9 cellular contexts compared by ENCODE assay signal in genomic region chr22:23278883-23279675, GRCh38.
DNase-seq lines count a peak whose midpoint lies in the region; ATAC-seq and TF ChIP-seq lines count a peak whose summit lies in the region.
"Had no signal": no experiment of that assay in that cellular context is flagged by ENCODE, and none has a peak within 500 bp of the region (broad histone marks: within the 10 kb centered on the region; RNA-seq: fewer than 3 reads in every experiment).

No MANE protein-coding gene starts in this region.

- H3K27ac Mint-ChIP-seq in Calu3 (ENCODE audit: unreplicated experiment) (peak overlapping the region; percentile 45), natural killer cell (peak overlapping the region; percentile 82 to 87)
- peak overlapping the region; percentile 88 to 91 for H3K27ac Mint-ChIP-seq in effector memory CD8-positive, alpha-beta T cell

- no peak overlapping the region for H3K4me3 Mint-ChIP-seq in Calu3 (ENCODE audit: low read depth, unreplicated experiment)
- peak overlapping the region; percentile 31 to 49 for H3K4me3 Mint-ChIP-seq in effector memory CD8-positive, alpha-beta T cell
- peak overlapping the region; percentile 38 for H3K4me3 Mint-ChIP-seq in natural killer cell

- H3K4me1 Mint-ChIP-seq in Calu3 (ENCODE audit: low read depth, unreplicated experiment) (peaks cover 46% of the 10 kb centered on the region), natural killer cell (peaks cover 32 to 53% of the 10 kb centered on the region in 2 donors)
- peaks cover 30 to 33% of the 10 kb centered on the region in 2 donors for H3K4me1 Mint-ChIP-seq in effector memory CD8-positive, alpha-beta T cell (ENCODE audit: low read depth in 2 of 2)

- CTCF ChIA-PET in Calu3 (lab: Charles Lee): interaction anchor here (0.7 to 1.3 kb wide), 7 partner anchors 11 to 283 kb away, joined by 3 to 10 read pairs (median 4); no protein-coding TSS in a partner anchor

- TF ChIP-seq CTCF in Calu3 (IDR thresholded peaks at IDR 0.05; ENCODE audit: unreplicated experiment): no peak
- no peak for TF ChIP-seq CTCF in natural killer cell (IDR thresholded peaks at IDR 0.05)

- peak; percentile 80 for ATAC-seq in effector memory CD8-positive, alpha-beta T cell (replicated peaks)
- ATAC-seq in natural killer cell (peak; percentile 74 to 75 (median 75)), HG03469 (IDR thresholded peaks at IDR 0.05; ENCODE audit: unreplicated experiment) (no peak)

- no TSS peak for BruUV-seq in Calu3 (replicated peaks; lab: Mats Ljungman, UMichigan)

- H3K9me3 Mint-ChIP-seq in Calu3 (ENCODE audit: low read depth, unreplicated experiment): no peaks in the 10 kb centered on the region
- no peaks in the 10 kb centered on the region for H3K9me3 Mint-ChIP-seq in effector memory CD8-positive, alpha-beta T cell
- no peaks in the 10 kb centered on the region for H3K9me3 Mint-ChIP-seq in natural killer cell

- H3K27me3 Mint-ChIP-seq in Calu3 (ENCODE audit: unreplicated experiment) (no peaks in the 10 kb centered on the region), natural killer cell (ENCODE audit: low read depth in 2 of 2) (no peaks in the 10 kb centered on the region)
- no peaks in the 10 kb centered on the region for H3K27me3 Mint-ChIP-seq in effector memory CD8-positive, alpha-beta T cell

- intact Hi-C loops in Calu3 (cut with micrococcal nuclease; ENCODE audit: unreplicated experiment): no loop called here
- intact Hi-C loops in natural killer cell (cut with micrococcal nuclease): loop anchor here (1.0 to 5.0 kb wide), 2 partner anchors 15 to 62 kb away; no protein-coding TSS in a partner anchor

- peaks cover 41% of the 10 kb centered on the region for H3K36me3 Mint-ChIP-seq in Calu3 (ENCODE audit: insufficient read depth, unreplicated experiment)
- peaks cover 11% of the 10 kb centered on the region for H3K36me3 Mint-ChIP-seq in effector memory CD8-positive, alpha-beta T cell (ENCODE audit: insufficient read depth)
- no peaks in the 10 kb centered on the region for H3K36me3 Mint-ChIP-seq in natural killer cell

- DNase-seq in Calu3 (peak; percentile 76), NCI-H2196 treated with DMSO at 0.1 percent for 48 hours (lab: John Stamatoyannopoulos, UW; ENCODE audit: unreplicated experiment) (peak; percentile 28), natural killer cell (peak; percentile 45), RPMI8226 (no peak), NCI-H187 (lab: John Stamatoyannopoulos, UW) (no peak), glomerular visceral epithelial cell (ENCODE audit: extremely low spot score) (no peak)
- peak; percentile 31 to 48 (median 38) for DNase-seq in effector memory CD8-positive, alpha-beta T cell
- DNase-seq: HCEC 1CT had no signal

Comparison
In these comparisons a context has a peak if more than half of its experiments do, and no peak if none do; other contexts are left out.
1. DNase-seq: peak in Calu3 (single experiment), NCI-H2196 treated with DMSO at 0.1 percent for 48 hours (single experiment), effector memory CD8-positive, alpha-beta T cell (3 of 3) and natural killer cell (single experiment); none in RPMI8226 (single experiment), NCI-H187 (0 of 2) and glomerular visceral epithelial cell (single experiment).
2. Peak in every context shown above with its lines, with median percentiles within 50 percentile points of each other: H3K27ac Mint-ChIP-seq.